ENCODE assay signal across 9 cellular contexts in genomic region chr10:78852856-78853255, GRCh38.
DNase-seq lines count a peak whose midpoint lies in the region; ATAC-seq, FAIRE-seq and TF ChIP-seq lines count a peak whose summit lies in the region.
"Had no signal": no experiment of that assay in that cellular context is flagged by ENCODE, and none has a peak within 500 bp of the region (broad histone marks: within the 10 kb centered on the region; RNA-seq: fewer than 3 reads in every experiment).

No MANE protein-coding gene starts in this region.

- FAIRE-seq in kidney (lab: Jason Lieb, UNC) (no peak), D721Med (lab: Jason Lieb, UNC) (no peak)
- FAIRE-seq: GM18507 had no signal

- H2AFZ ChIP-seq in H9 (ENCODE audit: low read length): no peak overlapping the region

- no peaks in the 10 kb centered on the region for H3K27me3 ChIP-seq in BE2C
- no peaks in the 10 kb centered on the region for H3K27me3 ChIP-seq in H9 (ENCODE audit: insufficient read depth, low read length)

- H3K36me3 ChIP-seq in BE2C (no peaks in the 10 kb centered on the region), kidney (ENCODE audit: control insufficient read depth in 1 of 2, insufficient read depth in 2 of 2, low read length in 2 of 2) (no peaks in the 10 kb centered on the region)

- no peak overlapping the region for H2BK12ac ChIP-seq in H9 (ENCODE audit: insufficient read length, low read depth, low read length)

- H3K9ac ChIP-seq in H9 (ENCODE audit: extremely low read depth, insufficient read length, low read length): no peak overlapping the region
- H3K9ac ChIP-seq in kidney (ENCODE audit: low read length in 2 of 2): no peak overlapping the region

- no peaks in the 10 kb centered on the region for H4K20me1 ChIP-seq in H9 (ENCODE audit: control insufficient read depth, insufficient read depth, insufficient read length)

- no peaks in the 10 kb centered on the region for H3K79me1 ChIP-seq in H9 (ENCODE audit: insufficient read depth, low read depth, low read length, poor library complexity, severe bottlenecking)

- H3K14ac ChIP-seq in H9 (ENCODE audit: insufficient read depth, low read length): no peak overlapping the region

- H3K4ac ChIP-seq in H9 (ENCODE audit: low read depth, low read length): no peak overlapping the region

- H3T11ph ChIP-seq in H9 (ENCODE audit: low read length): no peak overlapping the region

- ATAC-seq in activated T-helper 17 cell treated with anti-CD3 and anti-CD28 coated beads, Interleukin-2, amount 50 U/mL, for 72 hours (replicated peaks): peak; percentile 64
- no peak for ATAC-seq in HG03045 (IDR thresholded peaks at IDR 0.05; ENCODE audit: unreplicated experiment)

- peak; percentile 22; the same call in 1 of the 2 replicates for TF ChIP-seq CTCF in BE2C (IDR thresholded peaks at IDR 0.05; ENCODE audit: low read depth, low read length)
- peak; percentile 72 for TF ChIP-seq CTCF in H9 (conservative IDR thresholded peaks at IDR 0.05)
- TF ChIP-seq CTCF in kidney (IDR thresholded peaks at IDR 0.05; ENCODE audit: borderline replicate concordance, extremely low read depth, insufficient read depth): peak; percentile 23
- TF ChIP-seq CTCF in D721Med (IDR thresholded peaks at IDR 0.05; ENCODE audit: insufficient read depth, missing control alignments): no peak

- H3K27me3 Mint-ChIP-seq in H9 (ENCODE audit: low read depth): peaks cover 13% of the 10 kb centered on the region
- no peaks in the 10 kb centered on the region for H3K27me3 Mint-ChIP-seq in activated T-helper 17 cell treated with anti-CD3 and anti-CD28 coated beads, Interleukin-2, amount 50 U/mL, for 72 hours

- no peak overlapping the region for H3K23ac ChIP-seq in H9 (ENCODE audit: insufficient read length, low read depth, low read length)

- no peaks in the 10 kb centered on the region for H3K79me2 ChIP-seq in H9 (ENCODE audit: insufficient read depth, low read length)

- H3K4me2 ChIP-seq in H9 (ENCODE audit: insufficient read depth, insufficient read length, low read length): no peak overlapping the region

- no peak overlapping the region for H3K18ac ChIP-seq in H9 (ENCODE audit: insufficient read length, low read depth, low read length)

- H3K36me3 Mint-ChIP-seq in H9 (ENCODE audit: insufficient read depth in 1 of 3, low read depth in 3 of 3): no peaks in the 10 kb centered on the region
- H3K36me3 Mint-ChIP-seq in activated T-helper 17 cell treated with anti-CD3 and anti-CD28 coated beads, Interleukin-2, amount 50 U/mL, for 72 hours (ENCODE audit: low read depth): no peaks in the 10 kb centered on the region

- DNase-seq in BE2C (no peak), H9 (peak; percentile 69), kidney (no peak), D721Med (ENCODE audit: insufficient read length, low spot score) (no peak), NCI-H2081 (lab: John Stamatoyannopoulos, UW) (no peak), NCI-H2081 treated with DMSO at 0.1 percent for 48 hours (lab: John Stamatoyannopoulos, UW) (no peak)

- no peak overlapping the region for H3K56ac ChIP-seq in H9 (ENCODE audit: insufficient read length, low read depth, low read length)

- H2AK5ac ChIP-seq in H9 (ENCODE audit: insufficient read length, low read length): no peak overlapping the region

- no peak overlapping the region for H2BK20ac ChIP-seq in H9 (ENCODE audit: low read depth, low read length, poor library complexity, severe bottlenecking)

- no peak overlapping the region for H4K5ac ChIP-seq in H9 (ENCODE audit: insufficient read length, low read depth, low read length)

- no peak overlapping the region for H3K27ac Mint-ChIP-seq in H9
- no peak overlapping the region for H3K27ac Mint-ChIP-seq in activated T-helper 17 cell treated with anti-CD3 and anti-CD28 coated beads, Interleukin-2, amount 50 U/mL, for 72 hours

- H3K4me1 ChIP-seq in BE2C: peaks cover 5% of the 10 kb centered on the region; the same call in 1 of the 2 replicates
- H3K4me1 ChIP-seq in H9 (ENCODE audit: insufficient read depth, low read length): no peaks in the 10 kb centered on the region
- H3K4me1 ChIP-seq in kidney (ENCODE audit: control insufficient read depth in 1 of 2, insufficient read depth in 1 of 2, low read depth in 1 of 2, low read length in 2 of 2): no peaks in the 10 kb centered on the region

- H3K23me2 ChIP-seq in H9 (ENCODE audit: insufficient read length, low read depth, low read length, poor library complexity, severe bottlenecking): no peaks in the 10 kb centered on the region

- no peak overlapping the region for H3K27ac ChIP-seq in H9 (ENCODE audit: insufficient read length, low read depth, low read length)
- no peak overlapping the region for H3K27ac ChIP-seq in kidney (ENCODE audit: low read depth in 2 of 2, low read length in 2 of 2)

- peaks cover 22 to 27% of the 10 kb centered on the region in 2 experiments for H3K4me1 Mint-ChIP-seq in H9
- no peaks in the 10 kb centered on the region for H3K4me1 Mint-ChIP-seq in activated T-helper 17 cell treated with anti-CD3 and anti-CD28 coated beads, Interleukin-2, amount 50 U/mL, for 72 hours

- intact Hi-C loops in kidney (cut with DNase I): no loop called here

- H3K9me3 ChIP-seq in BE2C (no peaks in the 10 kb centered on the region), H9 (ENCODE audit: control insufficient read depth, low read depth, low read length) (no peaks in the 10 kb centered on the region), kidney (ENCODE audit: control insufficient read depth in 1 of 2, low read length in 2 of 2) (no peaks in the 10 kb centered on the region)

- no peak overlapping the region for H4K91ac ChIP-seq in H9 (ENCODE audit: insufficient read length, low read depth, low read length)

- no peak overlapping the region for H2BK15ac ChIP-seq in H9 (ENCODE audit: low read depth, low read length)

- H3K4me3 ChIP-seq in BE2C (ENCODE audit: low read depth, low read length) (no peak overlapping the region), kidney (ENCODE audit: low read length in 2 of 2) (no peak overlapping the region)

- H3K9me3 Mint-ChIP-seq in H9: no peaks in the 10 kb centered on the region
- H3K9me3 Mint-ChIP-seq in activated T-helper 17 cell treated with anti-CD3 and anti-CD28 coated beads, Interleukin-2, amount 50 U/mL, for 72 hours: no peaks in the 10 kb centered on the region

- no peak overlapping the region; a peak in 1 of 5 replicates for H3K4me3 Mint-ChIP-seq in H9
- no peak overlapping the region for H3K4me3 Mint-ChIP-seq in activated T-helper 17 cell treated with anti-CD3 and anti-CD28 coated beads, Interleukin-2, amount 50 U/mL, for 72 hours

- H2BK120ac ChIP-seq in H9 (ENCODE audit: low read depth, low read length, poor library complexity, severe bottlenecking): no peak overlapping the region

- no peak overlapping the region for H2BK5ac ChIP-seq in H9 (ENCODE audit: insufficient read length, low read length)

- no peak overlapping the region for H4K8ac ChIP-seq in H9 (replicated peaks; ENCODE audit: insufficient read length, low read depth, low read length)

- no CpG with 5 or more reads among the region's 3 CpGs for WGBS in H9 (ENCODE audit: extremely low coverage, insufficient read length, low lambda C conversion rate)
